In the genomic region with DNA sequence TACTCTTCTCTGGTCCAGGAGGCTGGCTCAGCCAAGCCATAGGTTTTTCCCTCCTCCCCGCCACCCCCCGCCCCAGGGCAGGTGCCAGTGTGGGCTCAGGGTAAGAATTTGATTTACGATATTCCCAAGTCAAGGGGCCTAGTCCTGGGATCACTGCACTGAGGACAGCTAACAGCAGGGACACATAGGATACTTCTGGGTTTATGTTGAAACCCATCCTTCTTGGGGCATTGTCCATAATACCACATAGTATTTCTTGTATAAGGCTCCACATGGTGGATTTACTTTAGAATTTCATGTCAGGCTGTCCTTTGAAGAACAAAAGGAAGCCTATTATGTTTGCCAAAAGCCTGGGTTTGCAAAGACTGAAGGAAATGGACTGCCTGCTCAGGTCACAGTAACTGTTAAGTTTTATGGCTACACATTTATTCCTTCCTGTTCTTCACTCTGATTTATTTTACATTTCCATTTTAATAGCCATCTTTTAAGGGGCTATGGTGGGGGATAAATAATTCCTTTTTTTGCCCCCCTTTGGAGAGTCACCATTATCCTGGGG, we compare ENCODE assay signal across 17 cellular contexts. TPM values are rescaled to one million over a fixed set of nuclear protein-coding genes. Genes with fewer than 3 reads are reported as not detected.
DNase-seq lines count a peak whose midpoint lies in the region; ATAC-seq, FAIRE-seq and TF ChIP-seq lines count a peak whose summit lies in the region.
"Had no signal": no experiment of that assay in that cellular context is flagged by ENCODE, and none has a peak within 500 bp of the region (broad histone marks: within the 10 kb centered on the region; RNA-seq: fewer than 3 reads in every experiment).

No MANE protein-coding gene starts in this region.

- no peak overlapping the region for H3K9ac ChIP-seq in HepG2 (ENCODE audit: insufficient read depth, low read depth, low read length)

- H3K36me3 ChIP-seq in mucosa of descending colon (ENCODE audit: low read depth) (no peaks in the 10 kb centered on the region), tibial artery (no peaks in the 10 kb centered on the region), esophagus squamous epithelium (no peaks in the 10 kb centered on the region), HepG2 (replicated peaks in 1 of 2; ENCODE audit: control insufficient read depth in 1 of 2, insufficient read depth in 2 of 2, low read length in 2 of 2) (peaks cover 3 to 6% of the 10 kb centered on the region in 2 experiments; a peak in 2 of 5 replicates)

- CTCF ChIA-PET in HepG2 (lab: Yijun Ruan, JAX; ENCODE audit: low intra/inter-chr PET ratio, low total read pairs), result no interaction called here

- H3K27ac ChIP-seq in VCaP (peak overlapping the region; percentile 82), tibial artery (peak overlapping the region; percentile 2 to 23), esophagus squamous epithelium (no peak overlapping the region), HepG2 (ENCODE audit: extremely low read length, insufficient read depth, low read length) (no peak overlapping the region)
- H3K27ac ChIP-seq: A549, C4-2B had no signal

- no peaks in the 10 kb centered on the region for H4K20me1 ChIP-seq in HepG2 (ENCODE audit: insufficient read depth, low read length)

- TF ChIP-seq RAD21 in HepG2 (CRISPR knock-in tag; IDR thresholded peaks at IDR 0.05), result no peak

- TF ChIP-seq EP300 in HepG2 (IDR thresholded peaks at IDR 0.05; ENCODE audit: low read depth in 2 of 2, low read length in 2 of 2) (no peak), HepG2 (CRISPR knock-in tag; IDR thresholded peaks at IDR 0.05; ENCODE audit: borderline replicate concordance) (no peak)

- TF ChIP-seq POLR2A in esophagus squamous epithelium (IDR thresholded peaks at IDR 0.05) (no peak), HepG2 (IDR thresholded peaks at IDR 0.05; ENCODE audit: insufficient read depth in 1 of 2, low read depth in 2 of 2, low read length in 2 of 2) (no peak)

- POLR2A ChIA-PET in HepG2 (lab: Yijun Ruan, JAX), result no interaction called here

- BruUV-seq in HepG2 (replicated peaks; lab: Mats Ljungman, UMichigan), result no TSS peak

- H3K4me1 ChIP-seq in mucosa of descending colon (ENCODE audit: low read depth) (peaks cover 10% of the 10 kb centered on the region), tibial artery (peaks cover 0 to 23% (median 15%) of the 10 kb centered on the region in 4 donors), esophagus squamous epithelium (peaks cover 0 to 11% (median 0%) of the 10 kb centered on the region in 3 donors), HepG2 (ENCODE audit: insufficient read depth, low read length) (peaks cover 14% of the 10 kb centered on the region)

- H3K27me3 ChIP-seq in tibial artery (no peaks in the 10 kb centered on the region), esophagus squamous epithelium (no peaks in the 10 kb centered on the region), HepG2 (ENCODE audit: control insufficient read depth in 1 of 2, insufficient read depth in 2 of 2, low read length in 2 of 2) (no peaks in the 10 kb centered on the region)

- 0 out of 2 replicates have a peak, but pooled peaks have one; percentile 7 for TF ChIP-seq CTCF in VCaP (conservative IDR thresholded peaks at IDR 0.05)
- no peak for TF ChIP-seq CTCF in mucosa of descending colon (IDR thresholded peaks at IDR 0.05)
- no peak for TF ChIP-seq CTCF in tibial artery (IDR thresholded peaks at IDR 0.05)
- no peak for TF ChIP-seq CTCF in esophagus squamous epithelium (IDR thresholded peaks at IDR 0.05)
- TF ChIP-seq CTCF in HepG2 (CRISPR knock-in tag; IDR thresholded peaks at IDR 0.05), result no peak

- ATAC-seq in mucosa of descending colon (peak; percentile 62), HepG2 (no peak)
- ATAC-seq: A549, K562 had no signal

- H3K4me2 ChIP-seq in HepG2 (ENCODE audit: low read depth, low read length), result no peak overlapping the region
- H3K4me2 ChIP-seq: A549 had no signal

- H3K79me2 ChIP-seq in HepG2 (ENCODE audit: insufficient read depth, low read length), result no peaks in the 10 kb centered on the region

- DNase-seq in NCI-H510A treated with DMSO at 0.1 percent for 48 hours (lab: John Stamatoyannopoulos, UW) (peak; percentile 38), NCI-H510A (lab: John Stamatoyannopoulos, UW) (no peak), mucosa of descending colon (peak in 1 of 3 donors; percentile 31), tibial artery (no peak), kidney glomerular epithelial cell (lab: John Stamatoyannopoulos, UW) (no peak), esophagus squamous epithelium (lab: John Stamatoyannopoulos, UW) (no peak), HepG2 (ENCODE audit: low spot score) (no peak)
- DNase-seq: COR-L47, H9, NCI-H2029 treated with DMSO at 0.1 percent for 48 hours, Right ventricle myocardium superior had no signal

- no peaks in the 10 kb centered on the region for H3K9me3 ChIP-seq in mucosa of descending colon
- no peaks in the 10 kb centered on the region for H3K9me3 ChIP-seq in tibial artery
- H3K9me3 ChIP-seq in esophagus squamous epithelium, result no peaks in the 10 kb centered on the region
- no peaks in the 10 kb centered on the region for H3K9me3 ChIP-seq in HepG2 (ENCODE audit: low read length)
- H3K9me3 ChIP-seq: A549 had no signal

- in situ Hi-C loops in HepG2 (cut with HindIII; ENCODE audit: extremely low pct_ligation_motif_present, low pct_unique_long_range_greater_than_20kb), result loop anchor here (25.0 kb wide), 3 partner anchors 376 to 1051 kb away; no protein-coding TSS in a partner anchor

- intact Hi-C loops in mucosa of descending colon (cut with DNase I, micrococcal nuclease), result no loop called here
- intact Hi-C loops in tibial artery (cut with DNase I; ENCODE audit: low total_unique reads), result no loop called here
- intact Hi-C loops in esophagus squamous epithelium (cut with DNase I), result no loop called here
- intact Hi-C loops in HepG2 (cut with micrococcal nuclease; ENCODE audit: unreplicated experiment), result no loop called here

- 33 to 100% methylated on average over 1 of the region's 3 CpGs for WGBS in esophagus squamous epithelium, 2 donors
- 97% methylated on average over 3 of the region's 3 CpGs for WGBS in HepG2 (ENCODE audit: low lambda C conversion rate)

- no peak for FAIRE-seq in HepG2 (lab: Jason Lieb, UNC)
- FAIRE-seq: A549, K562, RCC 7860 had no signal

- H3K4me3 ChIP-seq in mucosa of descending colon, result no peak overlapping the region
- no peak overlapping the region for H3K4me3 ChIP-seq in tibial artery
- no peak overlapping the region for H3K4me3 ChIP-seq in esophagus squamous epithelium
- H3K4me3 ChIP-seq in HepG2 (replicated peaks in 1 of 3; ENCODE audit: insufficient read depth in 1 of 3, low read depth in 2 of 3, low read length in 3 of 3), result no peak overlapping the region
- H3K4me3 ChIP-seq: A549, K562 had no signal

- H2AFZ ChIP-seq in HepG2 (ENCODE audit: low read length), result no peak overlapping the region

TF ChIP-seq in HepG2, 621 proteins besides CTCF, POLR2A, EP300 and RAD21 (continues in another document):
- TF ChIP-seq, protein P1, sequence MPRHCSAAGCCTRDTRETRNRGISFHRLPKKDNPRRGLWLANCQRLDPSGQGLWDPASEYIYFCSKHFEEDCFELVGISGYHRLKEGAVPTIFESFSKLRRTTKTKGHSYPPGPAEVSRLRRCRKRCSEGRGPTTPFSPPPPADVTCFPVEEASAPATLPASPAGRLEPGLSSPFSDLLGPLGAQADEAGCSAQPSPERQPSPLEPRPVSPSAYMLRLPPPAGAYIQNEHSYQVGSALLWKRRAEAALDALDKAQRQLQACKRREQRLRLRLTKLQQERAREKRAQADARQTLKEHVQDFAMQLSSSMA (CRISPR knock-in tag; IDR thresholded peaks at IDR 0.05), result no peak
- no peak for TF ChIP-seq CCDC6 (CRISPR knock-in tag; IDR thresholded peaks at IDR 0.05)
- no peak for TF ChIP-seq SOX13 (IDR thresholded peaks at IDR 0.05)
- TF ChIP-seq SOX13 (CRISPR knock-in tag; conservative IDR thresholded peaks at IDR 0.05 in 1 of 2, IDR thresholded peaks at IDR 0.05 in 1 of 2), result no peak
- TF ChIP-seq MXI1 (IDR thresholded peaks at IDR 0.05; ENCODE audit: borderline replicate concordance, low read depth, low read length), result no peak
- TF ChIP-seq RARG (CRISPR knock-in tag; IDR thresholded peaks at IDR 0.05; ENCODE audit: low read depth), result no peak
- no peak for TF ChIP-seq PCBP1 (IDR thresholded peaks at IDR 0.05; ENCODE audit: borderline replicate concordance, low read depth, low read length)
- no peak for TF ChIP-seq U2AF2 (IDR thresholded peaks at IDR 0.05; ENCODE audit: low read depth, low read length)
- TF ChIP-seq XRCC5 (optimal IDR thresholded peaks at IDR 0.05; ENCODE audit: low read length), result no peak
- TF ChIP-seq HHEX (CRISPR knock-in tag; IDR thresholded peaks at IDR 0.05), result no peak
- no peak for TF ChIP-seq EHMT2 (IDR thresholded peaks at IDR 0.05; ENCODE audit: borderline replicate concordance, low read depth, low read length)

RNA-seq across cellular contexts. Expression of gene MYZAP, which starts 53.7 kb away (rescaled TPM):
- 10 to 100 TPM; 17.5 to 18.8 (median 17.9) TPM for total RNA-seq in mucosa of descending colon
- 10 to 100 TPM; 21.2 to 36.0 (median 26.5) TPM for total RNA-seq in esophagus squamous epithelium
- total RNA-seq in HepG2 (2016; rRNA removed; fragmentation: Illumina TruSeq; extraction: Trizol), result 0.13 TPM in 1 of 2 replicates, not detected in the other
- not detected in 2 replicates for total RNA-seq in HepG2 (2016; cell fraction: cytosol; rRNA removed; fragmentation: Illumina TruSeq; extraction: Trizol; ENCODE audit: low read depth)
- total RNA-seq in HepG2 (2016; cell fraction: insoluble cytoplasmic fraction; rRNA removed; fragmentation: Illumina TruSeq; extraction: Trizol), result not detected in 2 replicates
- not detected in 2 replicates for total RNA-seq in HepG2 (2016; cell fraction: membrane; rRNA removed; fragmentation: Illumina TruSeq; extraction: Trizol)
- not detected in 2 replicates for total RNA-seq in HepG2 (2016; cell fraction: nucleus; rRNA removed; fragmentation: Illumina TruSeq; extraction: Trizol)
- not detected in 2 replicates for polyA plus RNA-seq in HepG2 (2011; rRNA removed)
- polyA plus RNA-seq in HepG2 (2011; cell fraction: cytosol; rRNA removed), result 0.03 TPM in 1 of 2 replicates, not detected in the other
- not detected in 2 replicates for polyA plus RNA-seq in HepG2 (2011; cell fraction: nucleus; rRNA removed)
- polyA plus RNA-seq in HepG2 (2012), result not detected in 2 replicates
- polyA plus RNA-seq in HepG2 (2016; cell fraction: cytosol; fragmentation: Illumina TruSeq; extraction: Trizol; ENCODE audit: low read depth), result not detected in 2 replicates
- polyA plus RNA-seq in HepG2 (2016; cell fraction: insoluble cytoplasmic fraction; fragmentation: Illumina TruSeq; extraction: Trizol; ENCODE audit: low read depth), result not detected in 2 replicates
- polyA plus RNA-seq in HepG2 (2016; cell fraction: membrane; fragmentation: Illumina TruSeq; extraction: Trizol; ENCODE audit: low read depth), result not detected in 2 replicates
- not detected in 2 replicates for polyA plus RNA-seq in HepG2 (2016; cell fraction: nucleus; fragmentation: Illumina TruSeq; extraction: Trizol; ENCODE audit: insufficient read depth, low read depth)
- polyA minus RNA-seq in HepG2 (2011; rRNA and poly(A)+ RNA removed; ENCODE audit: low replicate concordance), result 0.08 and 0.58 TPM in 2 replicates
- polyA minus RNA-seq in HepG2 (2011; cell fraction: cytosol; rRNA and poly(A)+ RNA removed), result not detected in 2 replicates
- not detected in 2 replicates for polyA minus RNA-seq in HepG2 (2011; cell fraction: nucleus; rRNA and poly(A)+ RNA removed)
- total RNA-seq: K562, NCI-H460 had no signal

Comparison
In these comparisons a context has a peak if more than half of its experiments do, and no peak if none do; other contexts are left out.
1. H3K27ac ChIP-seq: peak in VCaP (single experiment) and tibial artery (2 of 2); none in esophagus squamous epithelium (0 of 4) and HepG2 (single experiment).
2. RNA of gene MYZAP, which starts 53.7 kb away (total RNA-seq): 21.2 to 36.0 TPM in esophagus squamous epithelium and 17.5 to 18.8 TPM in mucosa of descending colon; 0.13 TPM in HepG2; every median in the first group is over 10 times any median in the second.